18 cellular contexts compared by ENCODE assay signal in the genomic region with DNA sequence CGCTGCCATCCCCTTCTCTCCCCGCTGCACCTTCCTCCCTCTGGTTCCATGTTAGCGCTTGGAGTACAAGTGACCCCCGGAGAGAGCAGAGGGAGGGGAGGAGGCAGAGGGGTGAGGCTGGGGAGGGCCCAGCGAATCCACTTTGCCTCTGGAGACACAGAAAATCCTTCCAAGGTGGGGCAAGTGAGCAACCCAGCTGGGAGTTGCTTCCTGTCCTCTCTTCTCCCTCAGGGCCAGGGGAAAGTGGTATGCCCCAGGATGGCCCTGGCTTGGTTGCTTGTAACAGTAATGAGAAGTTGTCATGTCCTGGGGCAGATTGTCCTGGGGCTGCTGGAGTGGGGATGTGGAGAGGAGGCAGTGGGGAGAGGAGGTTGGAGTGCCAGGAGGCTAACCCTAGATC. TPM values are rescaled to one million over a fixed set of nuclear protein-coding genes. Genes with fewer than 3 reads are reported as not detected.
DNase-seq lines count a peak whose midpoint lies in the region; TF ChIP-seq lines count a peak whose summit lies in the region.
"Had no signal": no experiment of that assay in that cellular context is flagged by ENCODE, and none has a peak within 500 bp of the region (broad histone marks: within the 10 kb centered on the region; RNA-seq: fewer than 3 reads in every experiment).

No MANE protein-coding gene starts in this region.

- H3K9me3 Mint-ChIP-seq in endodermal cell, result peaks cover 6% of the 10 kb centered on the region
- H3K9me3 Mint-ChIP-seq: CD4-positive, CD25-positive, alpha-beta regulatory T cell had no signal

- WGBS in endodermal cell (ENCODE audit: insufficient coverage in 1 of 2, insufficient read length in 1 of 2), 2 experiments, result 33 to 67% methylated on average over 1 to 5 of the region's 5 CpGs

- peaks cover 8% of the 10 kb centered on the region for H3K4me1 ChIP-seq in endodermal cell (ENCODE audit: control insufficient read depth, insufficient read depth, low read length)
- H3K4me1 ChIP-seq: SJCRH30 had no signal

- no peak overlapping the region for H3K9ac ChIP-seq in endodermal cell (ENCODE audit: extremely low read depth, low read length, poor library complexity, severe bottlenecking)

- no peak for TF ChIP-seq CTCF in endodermal cell (conservative IDR thresholded peaks at IDR 0.05)

- no peak overlapping the region for H3K27ac ChIP-seq in endodermal cell (ENCODE audit: low read depth, low read length)
- H3K27ac ChIP-seq: 22Rv1, SJCRH30 had no signal

- H3K36me3 Mint-ChIP-seq in endodermal cell (ENCODE audit: low read depth), result no peaks in the 10 kb centered on the region

- DNase-seq in NCI-H2227 treated with DMSO at 0.1 percent for 48 hours (lab: John Stamatoyannopoulos, UW) (peak; percentile 37), NCI-H2227 (lab: John Stamatoyannopoulos, UW; ENCODE audit: unreplicated experiment) (no peak), endodermal cell (peak; percentile 52), mesenteric fat pad (ENCODE audit: low spot score) (peak; percentile 45), retina (no peak)
- no peak for DNase-seq in activated CD4-positive, alpha-beta T cell treated with anti-CD3 and anti-CD28 coated beads, Interleukin-2, amount 50 U/mL, for 48 hours
- DNase-seq in central memory CD4-positive, alpha-beta T cell, result no peak
- DNase-seq in activated naive CD4-positive, alpha-beta T cell (lab: John Stamatoyannopoulos, UW), result no peak
- DNase-seq: CD4-positive, CD25-positive, alpha-beta regulatory T cell; COR-L47; KG1; NCI-H1417 treated with DMSO at 0.1 percent for 48 hours; NCI-H1930; NCI-H526; SJCRH30 had no signal

- no peak overlapping the region for H3K27ac Mint-ChIP-seq in endodermal cell
- H3K27ac Mint-ChIP-seq: CD4-positive, CD25-positive, alpha-beta regulatory T cell had no signal

- no peak overlapping the region for H3K4me3 ChIP-seq in endodermal cell (ENCODE audit: low read length)
- H3K4me3 ChIP-seq: SJCRH30 had no signal

- no peaks in the 10 kb centered on the region for H3K27me3 ChIP-seq in endodermal cell (ENCODE audit: control insufficient read depth, insufficient read depth, low read length, poor library complexity, severe bottlenecking)

- H3K36me3 ChIP-seq in endodermal cell (ENCODE audit: control insufficient read depth, insufficient read depth, low read length), result no peaks in the 10 kb centered on the region
- H3K36me3 ChIP-seq: SJCRH30 had no signal

- H3K4me1 Mint-ChIP-seq in endodermal cell, result peaks cover 30% of the 10 kb centered on the region
- H3K4me1 Mint-ChIP-seq: CD4-positive, CD25-positive, alpha-beta regulatory T cell had no signal

- no peak overlapping the region for H3K4me3 Mint-ChIP-seq in endodermal cell
- H3K4me3 Mint-ChIP-seq: CD4-positive, CD25-positive, alpha-beta regulatory T cell had no signal

- peaks cover 6% of the 10 kb centered on the region for H3K9me3 ChIP-seq in endodermal cell (ENCODE audit: control insufficient read depth, low read length)
- H3K9me3 ChIP-seq: SJCRH30 had no signal

- H3K27me3 Mint-ChIP-seq in endodermal cell (ENCODE audit: insufficient read depth), result peaks cover 2% of the 10 kb centered on the region

RNA-seq across cellular contexts. Expression of gene ANGPT4, which starts 0.7 kb away (rescaled TPM):
- under 1 TPM; 0.31 to 0.51 TPM for total RNA-seq in endodermal cell
- 0.18 TPM for polyA plus RNA-seq in endodermal cell (2013, experiment 1 of 2)
- polyA plus RNA-seq in endodermal cell (2013, experiment 2 of 2), result 0.21 TPM
- 0.42 TPM for total RNA-seq in mesenteric fat pad
- total RNA-seq: CD4-positive, CD25-positive, alpha-beta regulatory T cell; HepG2; SJCRH30 had no signal
- polyA plus RNA-seq: AG04450; CD4-positive, CD25-positive, alpha-beta regulatory T cell; HepG2 had no signal

Comparison
In these comparisons a context has a peak if more than half of its experiments do, and no peak if none do; other contexts are left out.
1. DNase-seq: peak in NCI-H2227 treated with DMSO at 0.1 percent for 48 hours (single experiment), endodermal cell (single experiment) and mesenteric fat pad (single experiment); none in NCI-H2227 (single experiment), activated CD4-positive, alpha-beta T cell treated with anti-CD3 and anti-CD28 coated beads, Interleukin-2, amount 50 U/mL, for 48 hours (0 of 2), retina (single experiment), central memory CD4-positive, alpha-beta T cell (single experiment) and activated naive CD4-positive, alpha-beta T cell (0 of 4).